Comparison of ENCODE assay signal across 31 cellular contexts in the genomic region with DNA sequence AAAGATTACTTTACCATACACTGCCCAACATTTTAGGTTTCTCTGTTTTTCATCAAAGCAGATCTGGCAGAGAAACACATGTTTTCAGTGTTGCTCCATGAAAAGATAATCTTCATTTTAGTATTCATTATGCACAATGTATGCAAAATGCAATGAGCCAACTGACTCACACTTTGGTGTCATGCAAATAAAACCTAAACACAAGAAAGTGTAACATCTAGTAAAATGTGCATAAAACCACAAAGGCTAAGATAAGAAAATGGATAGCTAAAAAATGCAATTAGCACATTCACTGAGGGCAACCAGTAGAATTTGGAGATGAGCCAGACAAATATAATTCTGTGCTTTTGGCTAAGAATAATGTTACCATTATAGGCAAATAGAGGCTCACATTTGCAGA.
A peak's percentile ranks its signal among the peaks of the same experiment; 100 is the strongest.
DNase-seq lines count a peak whose midpoint lies in the region; ATAC-seq, FAIRE-seq and TF ChIP-seq lines count a peak whose summit lies in the region.
"Had no signal": no experiment of that assay in that cellular context is flagged by ENCODE, and none has a peak within 500 bp of the region (broad histone marks: within the 10 kb centered on the region; RNA-seq: fewer than 3 reads in every experiment).

No MANE protein-coding gene starts in this region.

- H3K27ac Mint-ChIP-seq in CD14-positive monocyte: no peak overlapping the region
- H3K27ac Mint-ChIP-seq: activated CD8-positive, alpha-beta T cell treated with anti-CD3 and anti-CD28 coated beads, Interleukin-2, amount 10 ng/mL, durations not matched to agents 7 days and 5 days; endodermal cell; neural progenitor cell; stimulated activated naive CD8-positive, alpha-beta T cell treated with anti-CD3 and anti-CD28 coated beads, Interleukin-15, Interleukin-2, amounts not matched to agents 100 ng/mL and 50 ng/mL, for 24 hours had no signal

- TF ChIP-seq CTCF in choroid plexus epithelial cell (conservative IDR thresholded peaks at IDR 0.05; ENCODE audit: low read depth, low read length) (no peak), CD14-positive monocyte (IDR thresholded peaks at IDR 0.05) (no peak)

- DNase-seq in A172 (ENCODE audit: low spot score): peak; percentile 16
- DNase-seq in GM03348 (ENCODE audit: low spot score): peak; percentile 3
- DNase-seq in NCI-H226: peak; percentile 57
- peak; percentile 19 for DNase-seq in choroid plexus epithelial cell (ENCODE audit: low read depth)
- DNase-seq in H54 (ENCODE audit: insufficient read length, low spot score): no peak
- no peak for DNase-seq in CD14-positive monocyte (ENCODE audit: low spot score)
- DNase-seq: activated CD8-positive, alpha-beta T cell treated with anti-CD3 and anti-CD28 coated beads, Interleukin-2, amount 10 ng/mL, durations not matched to agents 7 days and 5 days; activated gamma-delta T cell; C1 segment of cervical spinal cord; Calu3; endodermal cell; Karpas-422; kidney glomerular epithelial cell; NCI-H1930; NCI-H345; NK-92 treated with Interleukin-12 subunit alpha and Interleukin-12 subunit beta, amount 100 ng/mL, for 24 hours; SIG-M5; stimulated activated CD4-positive, alpha-beta T cell treated with anti-CD3 and anti-CD28 coated beads, Interleukin-15, amount 100 ng/mL, for 24 hours; T-helper 1 cell; tibial artery had no signal

- no peaks in the 10 kb centered on the region for H3K4me1 Mint-ChIP-seq in CD14-positive monocyte
- H3K4me1 Mint-ChIP-seq: neural progenitor cell had no signal

- no peaks in the 10 kb centered on the region for H3K27me3 Mint-ChIP-seq in CD14-positive monocyte (ENCODE audit: low read depth in 3 of 3)
- H3K27me3 Mint-ChIP-seq: stimulated activated naive CD8-positive, alpha-beta T cell treated with anti-CD3 and anti-CD28 coated beads, Interleukin-15, Interleukin-2, amounts not matched to agents 100 ng/mL and 50 ng/mL, for 24 hours had no signal

- no peak overlapping the region for H3K4me3 ChIP-seq in choroid plexus epithelial cell (ENCODE audit: low read depth, low read length)
- H3K4me3 ChIP-seq: coronary artery, esophagus muscularis mucosa, lung, neural progenitor cell, tibial artery had no signal

- no peak for TF ChIP-seq POLR2A in H54 (IDR thresholded peaks at IDR 0.05; ENCODE audit: low read depth, low read length)

- no peak for ATAC-seq in GM21367 (IDR thresholded peaks at IDR 0.05; ENCODE audit: unreplicated experiment)
- ATAC-seq in GM19035 (IDR thresholded peaks at IDR 0.05; ENCODE audit: unreplicated experiment): no peak
- ATAC-seq: activated CD4-positive, CD25-positive, alpha-beta regulatory T cell treated with anti-CD3 and anti-CD28 coated beads, Interleukin-2, amount 50 U/mL, for 24 hours; activated CD8-positive, alpha-beta T cell treated with anti-CD3 and anti-CD28 coated beads, Interleukin-2, amount 10 ng/mL, durations not matched to agents 7 days and 5 days; Panc1 had no signal

- intact Hi-C loops in CD14-positive monocyte (cut with micrococcal nuclease): no loop called here

- H3K4me3 Mint-ChIP-seq in CD14-positive monocyte: no peak overlapping the region
- H3K4me3 Mint-ChIP-seq: activated CD8-positive, alpha-beta T cell treated with anti-CD3 and anti-CD28 coated beads, Interleukin-2, amount 10 ng/mL, durations not matched to agents 7 days and 5 days; endodermal cell; neural progenitor cell; stimulated activated naive CD8-positive, alpha-beta T cell treated with anti-CD3 and anti-CD28 coated beads, Interleukin-15, Interleukin-2, amounts not matched to agents 100 ng/mL and 50 ng/mL, for 24 hours had no signal

- FAIRE-seq in H54 (lab: Jason Lieb, UNC): no peak
- FAIRE-seq: bronchial epithelial cell, TTC549 had no signal

- H3K9me3 Mint-ChIP-seq in CD14-positive monocyte: peaks cover 0 to 3% (median 0%) of the 10 kb centered on the region in 7 donors
- H3K9me3 Mint-ChIP-seq: endodermal cell, neural progenitor cell had no signal

- H3K36me3 Mint-ChIP-seq in CD14-positive monocyte: no peaks in the 10 kb centered on the region
- H3K36me3 Mint-ChIP-seq: neural progenitor cell had no signal

Comparison
In these comparisons a context has a peak if more than half of its experiments do, and no peak if none do; other contexts are left out.
1. DNase-seq: peak in A172 (single experiment), GM03348 (single experiment), NCI-H226 (single experiment) and choroid plexus epithelial cell (single experiment); none in H54 (single experiment) and CD14-positive monocyte (single experiment).